ENCODE assay signal across 1 cellular context in the genomic region with DNA sequence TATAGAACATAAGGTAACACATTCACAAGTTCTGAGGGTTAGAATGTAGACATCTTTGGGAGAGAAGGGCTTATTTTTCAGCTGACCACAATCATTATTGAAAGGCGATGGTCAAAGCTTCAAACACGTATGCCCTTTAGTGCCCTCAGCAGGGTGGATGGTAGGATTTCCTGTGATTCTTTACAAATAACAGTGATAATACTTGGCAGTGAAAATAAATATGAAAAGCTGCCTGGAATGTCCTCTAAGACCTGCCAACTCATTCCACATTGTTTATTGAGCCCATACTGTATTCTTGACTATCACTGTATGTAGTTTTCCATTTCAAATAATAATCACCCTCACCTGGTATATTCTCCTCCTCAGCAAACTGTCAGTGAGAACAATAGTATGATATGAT.
TF ChIP-seq lines count a peak whose summit lies in the region.

No MANE protein-coding gene starts in this region.

TF ChIP-seq in IMR-90, 13 proteins besides CTCF, POLR2A, EP300 and RAD21 (continued from another document):
- TF ChIP-seq RFX5 (IDR thresholded peaks at IDR 0.05; ENCODE audit: low read depth, low read length) = no peak
